Comparison of ENCODE assay signal across 17 cellular contexts in genomic region chr15:96349034-96349932, GRCh38. TPM values are rescaled to one million over a fixed set of nuclear protein-coding genes. Genes with fewer than 3 reads are reported as not detected.
DNase-seq lines count a peak whose midpoint lies in the region; ATAC-seq and TF ChIP-seq lines count a peak whose summit lies in the region.
"Had no signal": no experiment of that assay in that cellular context is flagged by ENCODE, and none has a peak within 500 bp of the region (broad histone marks: within the 10 kb centered on the region; RNA-seq: fewer than 3 reads in every experiment).

No MANE protein-coding gene starts in this region.

- no peak for TF ChIP-seq POLR2A in stomach (IDR thresholded peaks at IDR 0.05)
- TF ChIP-seq POLR2A in GM18505 (IDR thresholded peaks at IDR 0.05; ENCODE audit: borderline replicate concordance, extremely low read depth, insufficient read depth, insufficient read length): no peak

- H3K4me3 ChIP-seq in HEK293 (ENCODE audit: low read depth, low read length) (no peak overlapping the region), choroid plexus epithelial cell (ENCODE audit: low read depth, low read length) (no peak overlapping the region), left lung (no peak overlapping the region), stomach (peak overlapping the region in 1 of 4 donors; percentile 11)
- H3K4me3 ChIP-seq: BLaER1 treated with 17β-estradiol and CSF1 and Interleukin-3, amounts not matched to agents 10 nM and 100 nM; lung had no signal

- H3K36me3 ChIP-seq in HEK293 (ENCODE audit: control insufficient read depth in 2 of 2, insufficient read depth in 1 of 2, low read length in 2 of 2): peaks cover 5 to 13% of the 10 kb centered on the region in 2 experiments
- H3K36me3 ChIP-seq in left lung: no peaks in the 10 kb centered on the region
- H3K36me3 ChIP-seq in stomach: no peaks in the 10 kb centered on the region
- H3K36me3 ChIP-seq: BLaER1 treated with 17β-estradiol and CSF1 and Interleukin-3, amounts not matched to agents 10 nM and 100 nM had no signal

- H3K4me1 ChIP-seq in HEK293 (ENCODE audit: control insufficient read depth, insufficient read depth, low read length): peaks cover 12% of the 10 kb centered on the region
- H3K4me1 ChIP-seq in left lung: no peaks in the 10 kb centered on the region
- H3K4me1 ChIP-seq in stomach: peaks cover 57 to 91% (median 76%) of the 10 kb centered on the region in 4 donors

- H3K9me3 ChIP-seq in HEK293 (ENCODE audit: control insufficient read depth, insufficient read depth, low read depth, low read length): no peaks in the 10 kb centered on the region
- no peaks in the 10 kb centered on the region for H3K9me3 ChIP-seq in left lung
- H3K9me3 ChIP-seq in stomach: no peaks in the 10 kb centered on the region

- TF ChIP-seq EP300 in stomach (IDR thresholded peaks at IDR 0.05): no peak

- WGBS in stomach, 5 donors: 17 to 36% (median 22%) methylated on average over 5 of the region's 5 CpGs

- POLR2A ChIA-PET in HEK293 (lab: Yijun Ruan, JAX): interaction anchor here (0.6 to 2.2 kb wide), 4 partner anchors 10 to 14 kb away, joined by 3 to 8 read pairs (median 4); no protein-coding TSS in a partner anchor

- CTCF ChIA-PET in HEK293 (lab: Yijun Ruan, JAX): interaction anchor here (0.7 to 1.3 kb wide), 3 partner anchors 77 to 1767 kb away, joined by 3 read pairs; no protein-coding TSS in a partner anchor

- H3K27ac ChIP-seq in HEK293 (ENCODE audit: extremely low read depth, low read depth, low read length) (no peak overlapping the region), left lung (peak overlapping the region; percentile 1 to 88), stomach (peak overlapping the region; percentile 96 to 97 (median 97))
- H3K27ac ChIP-seq: BLaER1 treated with 17β-estradiol and CSF1 and Interleukin-3, amounts not matched to agents 10 nM and 100 nM had no signal

- ATAC-seq in left lung (no peak), GM18505 (IDR thresholded peaks at IDR 0.05; ENCODE audit: unreplicated experiment) (no peak)
- ATAC-seq: T-helper 17 cell had no signal

- intact Hi-C loops in left lung (cut with DNase I) (no loop called here), stomach (cut with DNase I; ENCODE audit: low total_unique reads) (no loop called here)

- H3K27me3 ChIP-seq in left lung (peaks cover 0 to 100% of the 10 kb centered on the region in 2 donors), stomach (peaks cover 0 to 64% (median 12%) of the 10 kb centered on the region in 3 donors)

- no peak for TF ChIP-seq CTCF in HEK293 (tag by site-specific recombination; IDR thresholded peaks at IDR 0.05)
- TF ChIP-seq CTCF in choroid plexus epithelial cell (conservative IDR thresholded peaks at IDR 0.05; ENCODE audit: low read depth, low read length): no peak
- no peak for TF ChIP-seq CTCF in left lung (IDR thresholded peaks at IDR 0.05)
- no peak for TF ChIP-seq CTCF in stomach (IDR thresholded peaks at IDR 0.05)

- DNase-seq in choroid plexus epithelial cell (ENCODE audit: low read depth): peak; percentile 48
- no peak for DNase-seq in left lung
- DNase-seq in stomach: no peak
- no peak for DNase-seq in NCI-H187 treated with DMSO at 0.1 percent for 48 hours (lab: John Stamatoyannopoulos, UW)
- no peak for DNase-seq in OCI-M2 (lab: John Stamatoyannopoulos, UW; ENCODE audit: unreplicated experiment)
- DNase-seq in amniotic stem cell (lab: John Stamatoyannopoulos, UW): no peak
- DNase-seq: activated T-cell treated with anti-CD3 and anti-CD28 coated beads for 4 hours, DND-41, head of caudate nucleus, NCI-H1694, NCI-H510A treated with DMSO at 0.1 percent for 48 hours, T-helper 17 cell, trophoblast cell had no signal

TF ChIP-seq in HEK293, 187 proteins besides CTCF, POLR2A, EP300 and RAD21:
- TF ChIP-seq ZNF324 (tag by site-specific recombination; IDR thresholded peaks at IDR 0.05) (no peak), ELK4 (IDR thresholded peaks at IDR 0.05; ENCODE audit: borderline replicate concordance, low read depth, low read length) (no peak), ZNF302 (tag by site-specific recombination; IDR thresholded peaks at IDR 0.05; ENCODE audit: low read depth) (no peak), ZBTB6 (tag by site-specific recombination; IDR thresholded peaks at IDR 0.05) (no peak), ZNF26 (tag by site-specific recombination; IDR thresholded peaks at IDR 0.05) (no peak)
- TF ChIP-seq, protein P1, sequence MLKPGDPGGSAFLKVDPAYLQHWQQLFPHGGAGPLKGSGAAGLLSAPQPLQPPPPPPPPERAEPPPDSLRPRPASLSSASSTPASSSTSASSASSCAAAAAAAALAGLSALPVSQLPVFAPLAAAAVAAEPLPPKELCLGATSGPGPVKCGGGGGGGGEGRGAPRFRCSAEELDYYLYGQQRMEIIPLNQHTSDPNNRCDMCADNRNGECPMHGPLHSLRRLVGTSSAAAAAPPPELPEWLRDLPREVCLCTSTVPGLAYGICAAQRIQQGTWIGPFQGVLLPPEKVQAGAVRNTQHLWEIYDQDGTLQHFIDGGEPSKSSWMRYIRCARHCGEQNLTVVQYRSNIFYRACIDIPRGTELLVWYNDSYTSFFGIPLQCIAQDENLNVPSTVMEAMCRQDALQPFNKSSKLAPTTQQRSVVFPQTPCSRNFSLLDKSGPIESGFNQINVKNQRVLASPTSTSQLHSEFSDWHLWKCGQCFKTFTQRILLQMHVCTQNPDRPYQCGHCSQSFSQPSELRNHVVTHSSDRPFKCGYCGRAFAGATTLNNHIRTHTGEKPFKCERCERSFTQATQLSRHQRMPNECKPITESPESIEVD (tag by site-specific recombination; IDR thresholded peaks at IDR 0.05): 0 out of 2 replicates have a peak, but pooled peaks have one; percentile 8
TF ChIP-seq in HEK293: peak in this region for 1.

RNA-seq across cellular contexts. Expression of gene NR2F2, which starts 18.8 kb away (rescaled TPM):
- total RNA-seq in left lung: 10 to 100 TPM; 53.4 to 76.0 TPM
- total RNA-seq in stomach: 10 to 100 TPM; 36.8 to 96.2 (median 63.0) TPM
- 10 to 100 TPM; 30.9 to 47.4 (median 39.7) TPM for polyA plus RNA-seq in stomach
- total RNA-seq: T-helper 17 cell had no signal
